In the genomic region with DNA sequence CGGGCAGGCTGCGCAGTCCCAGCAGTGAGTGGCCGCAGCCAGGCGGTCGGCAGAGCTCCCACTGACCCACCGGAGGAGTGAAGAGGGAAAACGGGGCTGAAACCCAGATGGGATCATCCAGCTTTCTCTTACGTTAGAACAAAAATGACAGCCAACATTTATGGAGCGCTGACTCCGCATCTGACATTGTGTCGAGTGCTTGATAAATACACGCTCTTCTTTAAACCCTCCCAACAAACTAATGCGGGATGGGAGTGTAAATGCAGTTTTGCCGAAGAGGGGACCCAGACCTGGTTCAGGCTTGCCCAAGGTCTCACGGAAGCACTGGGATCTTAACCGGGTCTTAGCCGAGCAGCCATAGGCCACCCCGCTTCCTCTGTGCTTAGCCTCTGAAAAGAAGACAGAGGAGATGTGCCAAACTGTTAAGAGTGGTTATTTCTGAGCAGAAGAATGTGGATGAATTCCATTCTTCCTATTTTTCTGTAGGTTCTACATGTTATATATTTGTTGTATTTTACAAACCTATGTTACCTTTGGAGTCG, we compare ENCODE assay signal across 8 cellular contexts. TPM values are rescaled to one million over a fixed set of nuclear protein-coding genes. Genes with fewer than 3 reads are reported as not detected.
DNase-seq lines count a peak whose midpoint lies in the region; ATAC-seq and TF ChIP-seq lines count a peak whose summit lies in the region.

No MANE protein-coding gene starts in this region.

- peak overlapping the region; percentile 74 for H3K4me3 Mint-ChIP-seq in Calu3 (ENCODE audit: low read depth, unreplicated experiment)

- H3K27ac Mint-ChIP-seq in Calu3 (ENCODE audit: unreplicated experiment) = no peak overlapping the region

- H3K79me2 ChIP-seq in OCI-LY3 (ENCODE audit: low read length) = no peaks in the 10 kb centered on the region
- H3K79me2 ChIP-seq in fibroblast of lung (ENCODE audit: control insufficient read depth, insufficient read depth, low read length) = no peaks in the 10 kb centered on the region

- H3K27me3 ChIP-seq in OCI-LY3 (ENCODE audit: low read depth, low read length) (peaks cover 56% of the 10 kb centered on the region), fibroblast of lung (ENCODE audit: control insufficient read depth, insufficient read depth, low read length) (peaks cover 72% of the 10 kb centered on the region), ovary (no peaks in the 10 kb centered on the region)

- H3K9me3 ChIP-seq in OCI-LY3 (ENCODE audit: insufficient read depth, low read length) = no peaks in the 10 kb centered on the region
- no peaks in the 10 kb centered on the region for H3K9me3 ChIP-seq in fibroblast of lung (ENCODE audit: control insufficient read depth, insufficient read depth, low read depth, low read length)
- H3K9me3 ChIP-seq in ovary = no peaks in the 10 kb centered on the region

- H3K36me3 ChIP-seq in OCI-LY3 (replicated peaks; ENCODE audit: low read depth, low read length) (no peaks in the 10 kb centered on the region), fibroblast of lung (ENCODE audit: control insufficient read depth, insufficient read depth, low read length) (no peaks in the 10 kb centered on the region), ovary (no peaks in the 10 kb centered on the region)

- no peak overlapping the region for H3K27ac ChIP-seq in OCI-LY3 (ENCODE audit: low read length)
- no peak overlapping the region for H3K27ac ChIP-seq in fibroblast of lung (ENCODE audit: insufficient read depth, low read length)
- no peak overlapping the region for H3K27ac ChIP-seq in ovary

- ATAC-seq in HG03520 (IDR thresholded peaks at IDR 0.05; ENCODE audit: unreplicated experiment) = no peak

- H3K4me3 ChIP-seq in OCI-LY3 (ENCODE audit: low read length) = peak overlapping the region; percentile 86
- H3K4me3 ChIP-seq in fibroblast of lung (replicated peaks in 1 of 4; ENCODE audit: control extremely low read depth in 1 of 4, insufficient read depth in 1 of 4, low read depth in 3 of 4, low read length in 4 of 4) = peak overlapping the region; percentile 31 to 57 (median 46)
- peak overlapping the region; percentile 45 for H3K4me3 ChIP-seq in ovary

- H3K27me3 Mint-ChIP-seq in Calu3 (ENCODE audit: unreplicated experiment) = peaks cover 11% of the 10 kb centered on the region

- H4K20me1 ChIP-seq in OCI-LY3 (ENCODE audit: insufficient read depth, low read length) (no peaks in the 10 kb centered on the region), fibroblast of lung (ENCODE audit: control insufficient read depth, extremely low read depth, insufficient read depth, low read length) (no peaks in the 10 kb centered on the region)

- H2AFZ ChIP-seq in OCI-LY3 (ENCODE audit: low read depth, low read length) (no peak overlapping the region), fibroblast of lung (ENCODE audit: low read length) (no peak overlapping the region)

- no peaks in the 10 kb centered on the region for H3K9me3 Mint-ChIP-seq in Calu3 (ENCODE audit: low read depth, unreplicated experiment)

- H3K36me3 Mint-ChIP-seq in Calu3 (ENCODE audit: insufficient read depth, unreplicated experiment) = peaks cover 6% of the 10 kb centered on the region

- no peak for TF ChIP-seq CTCF in Calu3 (IDR thresholded peaks at IDR 0.05; ENCODE audit: unreplicated experiment)
- TF ChIP-seq CTCF in OCI-LY3 (IDR thresholded peaks at IDR 0.05; ENCODE audit: low read depth, low read length) = no peak
- no peak for TF ChIP-seq CTCF in fibroblast of lung (conservative IDR thresholded peaks at IDR 0.05 in 1 of 2, IDR thresholded peaks at IDR 0.05 in 1 of 2; ENCODE audit: low read depth in 1 of 2, low read length in 2 of 2)
- no peak for TF ChIP-seq CTCF in ovary (IDR thresholded peaks at IDR 0.05)

- TF ChIP-seq EP300 in ovary (IDR thresholded peaks at IDR 0.05) = no peak

- DNase-seq in Calu3 = no peak
- DNase-seq in fibroblast of lung (ENCODE audit: low read depth in 2 of 2) = peak; percentile 23 to 34
- no peak for DNase-seq in ovary
- DNase-seq in SK-N-DZ (ENCODE audit: low spot score) = no peak
- DNase-seq in Kasumi-1 (lab: John Stamatoyannopoulos, UW) = no peak
- DNase-seq in COR-L47 (lab: John Stamatoyannopoulos, UW) = no peak

- H3K4me1 Mint-ChIP-seq in Calu3 (ENCODE audit: low read depth, unreplicated experiment) = peaks cover 21% of the 10 kb centered on the region

- TF ChIP-seq POLR2A in ovary (IDR thresholded peaks at IDR 0.05) = no peak

- 15 to 24% (median 23%) methylated on average over 19 of the region's 19 CpGs for WGBS in ovary, 3 donors

- intact Hi-C loops in Calu3 (cut with micrococcal nuclease; ENCODE audit: unreplicated experiment) = no loop called here
- intact Hi-C loops in ovary (cut with DNase I) = no loop called here

- H3K4me1 ChIP-seq in OCI-LY3 (ENCODE audit: low read length) (peaks cover 53% of the 10 kb centered on the region), fibroblast of lung (ENCODE audit: control insufficient read depth, extremely low read depth, insufficient read depth, low read length) (no peaks in the 10 kb centered on the region), ovary (ENCODE audit: insufficient read depth) (peaks cover 5% of the 10 kb centered on the region)

- peak overlapping the region; percentile 94 for H3K4me2 ChIP-seq in OCI-LY3 (ENCODE audit: low read length)
- H3K4me2 ChIP-seq in fibroblast of lung (ENCODE audit: extremely low read depth, insufficient read depth, low read length) = peak overlapping the region; percentile 87

- BruUV-seq in Calu3 (replicated peaks; lab: Mats Ljungman, UMichigan) = TSS peak; percentile 36

- H3K9ac ChIP-seq in OCI-LY3 (ENCODE audit: low read length) (peak overlapping the region; percentile 78), fibroblast of lung (ENCODE audit: insufficient read depth, low read length) (no peak overlapping the region)

- CTCF ChIA-PET in Calu3 (lab: Charles Lee) = interaction anchor here (0.5 to 2.3 kb wide), 3 partner anchors 69 to 124 kb away, joined by 3 to 7 read pairs (median 5); no protein-coding TSS in a partner anchor

RNA-seq across cellular contexts. Expression of a gene that starts 3.5 kb away (rescaled TPM):
- 1.4 and 2.9 TPM in 2 replicates for total RNA-seq in Calu3 (2022)
- total RNA-seq in fibroblast of lung = not detected in 2 replicates
- 0.03 TPM in 1 of 2 replicates, not detected in the other for polyA plus RNA-seq in fibroblast of lung
- not detected in 2 replicates for polyA plus RNA-seq in fibroblast of lung (2012)
- polyA minus RNA-seq in fibroblast of lung (ENCODE audit: low replicate concordance) = not detected in 2 replicates
- 1 to 10 TPM in 1 of 7 donors, under 1 TPM in 2, not detected in 4; 0.15 to 1.6 (median 0.48) TPM for total RNA-seq in ovary
- polyA plus RNA-seq in ovary = not detected
- polyA plus RNA-seq in SK-N-DZ (2014; cell fraction: cytosol; rRNA removed) = 0.10 TPM in 1 of 2 replicates, not detected in the other
- polyA plus RNA-seq in SK-N-DZ (2014; cell fraction: nucleus; rRNA removed) = 0.15 TPM in 1 of 2 replicates, not detected in the other

Comparison
In these comparisons a context has a peak if more than half of its experiments do, and no peak if none do; other contexts are left out.
1. DNase-seq: peak in fibroblast of lung (2 of 2); none in Calu3 (single experiment), ovary (0 of 5), SK-N-DZ (single experiment), Kasumi-1 (0 of 2) and COR-L47 (single experiment).
2. Peak in every context shown above with its lines, with median percentiles within 50 percentile points of each other: H3K4me3 ChIP-seq.